1 cellular context compared by ENCODE assay signal in the genomic region with DNA sequence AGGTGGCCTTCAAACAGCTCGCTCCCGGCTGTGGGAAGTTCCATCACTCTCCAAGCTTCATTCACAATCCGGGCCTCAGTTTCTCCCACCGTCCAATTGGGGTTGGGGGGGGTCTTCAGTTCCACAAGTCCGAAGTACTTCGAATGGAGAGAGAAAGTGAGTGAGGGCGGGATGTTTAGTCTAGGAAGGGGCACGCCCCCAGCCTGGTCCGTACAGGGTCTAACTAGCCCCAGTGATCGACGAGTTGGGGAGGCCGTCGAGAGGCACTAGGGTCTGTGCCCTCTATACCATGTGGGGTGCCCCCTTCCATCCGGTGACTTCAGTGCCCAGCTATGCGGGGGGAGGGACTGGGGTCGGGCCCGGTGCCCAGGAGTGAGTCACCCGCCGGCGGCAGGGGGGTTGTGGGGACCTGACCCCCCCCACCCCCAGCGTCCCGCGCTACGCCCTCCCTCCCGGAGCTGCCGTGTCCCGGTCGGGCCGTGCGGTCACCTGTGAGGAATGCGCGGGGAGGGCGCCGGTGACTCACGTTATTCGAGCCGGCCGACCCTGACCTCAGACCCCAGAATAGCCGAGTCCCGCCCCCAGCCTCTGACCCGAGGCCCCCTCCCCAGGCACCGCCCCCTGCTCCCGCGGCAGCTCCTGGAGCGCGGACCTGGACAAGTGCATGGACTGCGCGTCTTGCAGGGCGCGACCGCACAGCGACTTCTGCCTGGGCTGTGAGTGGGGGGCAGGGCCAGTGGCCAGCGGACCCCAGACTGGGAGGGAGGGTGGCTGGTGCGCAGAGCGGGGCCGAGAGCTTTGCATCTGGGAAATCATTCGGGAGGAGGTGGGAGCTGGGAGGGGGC.
TF ChIP-seq lines count a peak whose summit lies in the region.

No MANE protein-coding gene starts in this region.

TF ChIP-seq in PFSK-1, 5 proteins besides CTCF, POLR2A, EP300 and RAD21 (continued from another document):
- TF ChIP-seq SIN3A (IDR thresholded peaks at IDR 0.05; ENCODE audit: borderline replicate concordance, insufficient read depth, low read length): peak; percentile 7; the same call in 1 of the 2 replicates
